Comparison of ENCODE assay signal across 1 cellular context in the genomic region with DNA sequence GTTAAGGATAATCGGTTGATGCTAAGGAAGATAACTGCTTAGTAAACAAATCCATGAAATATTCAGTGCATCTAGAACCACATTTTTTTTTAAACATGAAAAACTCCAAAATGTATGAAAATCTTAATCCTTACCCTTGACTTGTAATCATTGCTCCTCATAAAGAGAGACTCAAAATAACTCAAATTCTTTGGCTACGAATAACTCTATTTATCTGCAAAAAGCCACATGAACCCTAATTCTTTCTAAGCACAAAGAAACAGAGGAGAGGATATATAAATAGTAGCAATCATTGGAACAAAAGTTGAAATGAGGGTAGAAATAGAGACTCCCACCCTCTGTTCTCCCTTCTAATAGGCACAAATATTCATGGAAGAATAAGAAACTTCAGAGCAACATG.
TF ChIP-seq lines count a peak whose summit lies in the region.

No MANE protein-coding gene starts in this region.

TF ChIP-seq in HEK293T, 16 proteins besides CTCF, POLR2A, EP300 and RAD21 (continued from another document):
- TF ChIP-seq CTBP1 (IDR thresholded peaks at IDR 0.05; ENCODE audit: borderline replicate concordance): no peak
- TF ChIP-seq NFRKB (IDR thresholded peaks at IDR 0.05): no peak
